In the genomic region with DNA sequence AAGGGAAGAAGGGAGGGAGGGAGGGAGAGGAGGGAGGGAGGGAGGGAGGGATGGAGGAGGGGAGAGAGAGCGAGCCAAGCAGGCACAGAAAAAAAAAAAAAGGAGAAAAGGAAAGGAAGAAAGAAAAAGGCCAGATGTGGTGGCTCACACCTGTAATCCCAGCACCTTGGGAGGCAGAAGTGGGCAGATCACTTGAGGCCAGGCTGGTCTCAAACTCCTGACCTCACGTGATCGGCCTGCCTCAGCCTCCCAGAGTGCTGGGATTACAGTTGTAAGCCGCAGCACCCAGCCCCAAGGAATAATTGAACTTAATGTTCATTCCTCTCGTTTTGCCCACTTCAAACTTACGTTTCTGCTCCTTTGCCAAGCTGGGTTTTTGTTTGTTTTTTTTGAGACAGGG, we compare ENCODE assay signal across 1 cellular context.
TF ChIP-seq lines count a peak whose summit lies in the region.

No MANE protein-coding gene starts in this region.

TF ChIP-seq in GM23338, 12 proteins besides CTCF, POLR2A, EP300 and RAD21 (continued from another document):
- TF ChIP-seq, protein P1, sequence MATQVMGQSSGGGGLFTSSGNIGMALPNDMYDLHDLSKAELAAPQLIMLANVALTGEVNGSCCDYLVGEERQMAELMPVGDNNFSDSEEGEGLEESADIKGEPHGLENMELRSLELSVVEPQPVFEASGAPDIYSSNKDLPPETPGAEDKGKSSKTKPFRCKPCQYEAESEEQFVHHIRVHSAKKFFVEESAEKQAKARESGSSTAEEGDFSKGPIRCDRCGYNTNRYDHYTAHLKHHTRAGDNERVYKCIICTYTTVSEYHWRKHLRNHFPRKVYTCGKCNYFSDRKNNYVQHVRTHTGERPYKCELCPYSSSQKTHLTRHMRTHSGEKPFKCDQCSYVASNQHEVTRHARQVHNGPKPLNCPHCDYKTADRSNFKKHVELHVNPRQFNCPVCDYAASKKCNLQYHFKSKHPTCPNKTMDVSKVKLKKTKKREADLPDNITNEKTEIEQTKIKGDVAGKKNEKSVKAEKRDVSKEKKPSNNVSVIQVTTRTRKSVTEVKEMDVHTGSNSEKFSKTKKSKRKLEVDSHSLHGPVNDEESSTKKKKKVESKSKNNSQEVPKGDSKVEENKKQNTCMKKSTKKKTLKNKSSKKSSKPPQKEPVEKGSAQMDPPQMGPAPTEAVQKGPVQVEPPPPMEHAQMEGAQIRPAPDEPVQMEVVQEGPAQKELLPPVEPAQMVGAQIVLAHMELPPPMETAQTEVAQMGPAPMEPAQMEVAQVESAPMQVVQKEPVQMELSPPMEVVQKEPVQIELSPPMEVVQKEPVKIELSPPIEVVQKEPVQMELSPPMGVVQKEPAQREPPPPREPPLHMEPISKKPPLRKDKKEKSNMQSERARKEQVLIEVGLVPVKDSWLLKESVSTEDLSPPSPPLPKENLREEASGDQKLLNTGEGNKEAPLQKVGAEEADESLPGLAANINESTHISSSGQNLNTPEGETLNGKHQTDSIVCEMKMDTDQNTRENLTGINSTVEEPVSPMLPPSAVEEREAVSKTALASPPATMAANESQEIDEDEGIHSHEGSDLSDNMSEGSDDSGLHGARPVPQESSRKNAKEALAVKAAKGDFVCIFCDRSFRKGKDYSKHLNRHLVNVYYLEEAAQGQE (IDR thresholded peaks at IDR 0.05; ENCODE audit: unreplicated experiment), result no peak
- TF ChIP-seq ZNF114 (CRISPR knock-in tag; IDR thresholded peaks at IDR 0.05), result no peak
- TF ChIP-seq, protein P2, sequence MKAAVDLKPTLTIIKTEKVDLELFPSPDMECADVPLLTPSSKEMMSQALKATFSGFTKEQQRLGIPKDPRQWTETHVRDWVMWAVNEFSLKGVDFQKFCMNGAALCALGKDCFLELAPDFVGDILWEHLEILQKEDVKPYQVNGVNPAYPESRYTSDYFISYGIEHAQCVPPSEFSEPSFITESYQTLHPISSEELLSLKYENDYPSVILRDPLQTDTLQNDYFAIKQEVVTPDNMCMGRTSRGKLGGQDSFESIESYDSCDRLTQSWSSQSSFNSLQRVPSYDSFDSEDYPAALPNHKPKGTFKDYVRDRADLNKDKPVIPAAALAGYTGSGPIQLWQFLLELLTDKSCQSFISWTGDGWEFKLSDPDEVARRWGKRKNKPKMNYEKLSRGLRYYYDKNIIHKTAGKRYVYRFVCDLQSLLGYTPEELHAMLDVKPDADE (IDR thresholded peaks at IDR 0.05), result no peak
- no peak for TF ChIP-seq CREB1 (CRISPR knock-in tag; IDR thresholded peaks at IDR 0.05; ENCODE audit: low read depth)
- TF ChIP-seq JUNB (IDR thresholded peaks at IDR 0.05; ENCODE audit: unreplicated experiment), result no peak
- no peak for TF ChIP-seq STAT1 (IDR thresholded peaks at IDR 0.05; ENCODE audit: unreplicated experiment)
- TF ChIP-seq ZNF331 (CRISPR knock-in tag; IDR thresholded peaks at IDR 0.05; ENCODE audit: low read depth), result no peak
